19 cellular contexts compared by ENCODE assay signal in genomic region chr3:51703026-51703775, GRCh38. TPM values are rescaled to one million over a fixed set of nuclear protein-coding genes. Genes with fewer than 3 reads are reported as not detected.
DNase-seq lines count a peak whose midpoint lies in the region; ATAC-seq, FAIRE-seq and TF ChIP-seq lines count a peak whose summit lies in the region.
"Had no signal": no experiment of that assay in that cellular context is flagged by ENCODE, and none has a peak within 500 bp of the region (broad histone marks: within the 10 kb centered on the region; RNA-seq: fewer than 3 reads in every experiment).

No MANE protein-coding gene starts in this region.

- peaks cover 14% of the 10 kb centered on the region for H3K36me3 ChIP-seq in bronchial epithelial cell (ENCODE audit: control insufficient read depth, insufficient read depth, low read length)
- peaks cover 6% of the 10 kb centered on the region for H3K36me3 ChIP-seq in mucosa of descending colon (ENCODE audit: low read depth)
- H3K36me3 ChIP-seq in uterus, result no peaks in the 10 kb centered on the region

- H3K27me3 ChIP-seq in bronchial epithelial cell (ENCODE audit: control insufficient read depth, insufficient read depth, low read length) (peaks cover 11% of the 10 kb centered on the region), uterus (no peaks in the 10 kb centered on the region)
- H3K27me3 ChIP-seq: suprapubic skin had no signal

- ATAC-seq in mucosa of descending colon, result no peak
- ATAC-seq in GM21515 (IDR thresholded peaks at IDR 0.05; ENCODE audit: unreplicated experiment), result no peak
- no peak for ATAC-seq in HG03108 (IDR thresholded peaks at IDR 0.05; ENCODE audit: unreplicated experiment)
- ATAC-seq in GM21576 (IDR thresholded peaks at IDR 0.05; ENCODE audit: unreplicated experiment), result no peak
- ATAC-seq: activated T-cell treated with anti-CD3 and anti-CD28 coated beads, Interleukin-2, amount 50 U/mL, for 72 hours had no signal

- H3K4me1 ChIP-seq in mucosa of descending colon (ENCODE audit: low read depth), result no peaks in the 10 kb centered on the region
- peaks cover 0 to 6% of the 10 kb centered on the region in 2 donors for H3K4me1 ChIP-seq in uterus

- intact Hi-C loops in mucosa of descending colon (cut with DNase I, micrococcal nuclease) (no loop called here), uterus (cut with DNase I; ENCODE audit: low total_unique reads) (no loop called here)

- peak; percentile 28 for FAIRE-seq in bronchial epithelial cell (lab: Jason Lieb, UNC)

- TF ChIP-seq CTCF in bronchial epithelial cell (IDR thresholded peaks at IDR 0.05; ENCODE audit: insufficient read depth, low read length, severe bottlenecking) (no peak), mucosa of descending colon (IDR thresholded peaks at IDR 0.05) (no peak), uterus (IDR thresholded peaks at IDR 0.05) (no peak)

- no peak overlapping the region for H3K27ac ChIP-seq in uterus
- H3K27ac ChIP-seq: cardiac muscle cell, skin epidermis, suprapubic skin had no signal

- DNase-seq in DMS79 (lab: John Stamatoyannopoulos, UW), result peak; percentile 51
- peak; percentile 45 for DNase-seq in NCI-H1092 treated with DMSO at 0.1 percent for 48 hours (lab: John Stamatoyannopoulos, UW)
- no peak for DNase-seq in bronchial epithelial cell (ENCODE audit: low read depth)
- DNase-seq in mucosa of descending colon, result peak in 2 of 3 donors; percentile 9 to 10
- no peak for DNase-seq in uterus
- DNase-seq: activated CD4-positive, alpha-beta memory T cell treated with anti-CD3 and anti-CD28 coated beads, Interleukin-2, amount 10 ng/mL, durations not matched to agents 7 days and 5 days; activated naive CD8-positive, alpha-beta T cell treated with anti-CD3 and anti-CD28 coated beads for 36 hours; activated T-cell treated with anti-CD3 and anti-CD28 coated beads, Interleukin-2, amount 50 U/mL, for 72 hours; effector CD8-positive, alpha-beta T cell; NCI-H345; SHP77; stimulated activated CD4-positive, alpha-beta T cell treated with anti-CD3 and anti-CD28 coated beads, Interleukin-4, amount 100 ng/mL, for 24 hours; T-helper 1 cell had no signal

- no peak for TF ChIP-seq POLR2A in uterus (IDR thresholded peaks at IDR 0.05)

- H3K9me3 ChIP-seq in mucosa of descending colon, result no peaks in the 10 kb centered on the region
- H3K9me3 ChIP-seq in uterus, result no peaks in the 10 kb centered on the region
- H3K9me3 ChIP-seq: suprapubic skin had no signal

- H3K4me3 ChIP-seq in bronchial epithelial cell (ENCODE audit: low read depth, low read length) (no peak overlapping the region), mucosa of descending colon (no peak overlapping the region), uterus (no peak overlapping the region)
- H3K4me3 ChIP-seq: cardiac muscle cell, skin epidermis, suprapubic skin had no signal

RNA-seq across cellular contexts. Expression of gene GRM2, which starts 3.7 kb away (rescaled TPM):
- total RNA-seq in bronchial epithelial cell (under 0.01 TPM in 2 replicates), mucosa of descending colon (under 1 TPM; 0.14 to 0.61 (median 0.22) TPM), uterus (1 to 10 TPM in 1 of 4 donors, under 1 TPM in 2, not detected in 1; 0.30 to 1.8 (median 0.48) TPM)

RNA-seq across cellular contexts. Expression of gene TEX264, which starts 32.1 kb away (rescaled TPM):
- total RNA-seq in bronchial epithelial cell, result 36.1 and 52.9 TPM in 2 replicates
- 10 to 100 TPM; 53.2 to 73.6 (median 59.1) TPM for total RNA-seq in mucosa of descending colon
- total RNA-seq in uterus, result 10 to 100 TPM; 35.3 to 74.8 (median 48.8) TPM

Comparison
In these comparisons a context has a peak if more than half of its experiments do, and no peak if none do; other contexts are left out.
1. DNase-seq: peak in DMS79 (single experiment), NCI-H1092 treated with DMSO at 0.1 percent for 48 hours (single experiment) and mucosa of descending colon (2 of 3); none in bronchial epithelial cell (single experiment) and uterus (0 of 2).